In the genomic region with DNA sequence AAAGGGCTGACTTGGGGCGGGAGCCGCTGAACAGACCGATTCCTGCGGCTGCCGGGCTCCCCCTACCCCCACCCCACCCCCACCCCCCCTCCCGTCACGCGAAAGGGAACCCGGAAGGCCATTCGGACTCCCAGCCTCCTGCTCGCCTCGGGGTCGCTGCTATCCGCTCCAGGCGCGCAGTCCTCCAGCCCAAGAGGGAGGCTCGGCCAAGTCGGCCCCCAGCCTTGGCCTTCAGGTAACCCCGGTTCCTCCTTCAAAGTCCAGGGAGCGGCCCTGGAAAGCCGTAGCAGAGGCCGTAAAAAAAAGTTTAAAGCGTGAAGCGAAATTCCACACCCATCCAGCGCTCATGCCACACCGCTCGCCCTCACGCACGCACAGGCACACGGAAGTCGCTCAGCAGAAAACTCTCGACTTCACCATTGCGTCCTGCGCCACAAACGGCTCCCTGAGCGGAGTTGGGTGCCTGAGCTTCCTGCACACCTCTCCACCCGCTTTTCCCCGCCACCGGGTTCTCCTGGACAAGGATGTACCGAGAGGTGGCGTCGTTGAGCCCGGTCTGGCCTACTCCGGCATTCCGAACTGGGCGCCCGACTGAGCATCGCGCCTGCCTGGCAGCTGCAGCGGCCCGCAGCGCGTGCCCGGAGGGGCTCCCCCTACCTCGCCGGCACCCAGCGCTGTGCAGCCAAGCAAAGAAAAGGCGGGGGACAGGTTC, we compare ENCODE assay signal across 9 cellular contexts. TPM values are rescaled to one million over a fixed set of nuclear protein-coding genes. Genes with fewer than 3 reads are reported as not detected.
DNase-seq lines count a peak whose midpoint lies in the region; ATAC-seq and TF ChIP-seq lines count a peak whose summit lies in the region.
"Had no signal": no experiment of that assay in that cellular context is flagged by ENCODE, and none has a peak within 500 bp of the region (broad histone marks: within the 10 kb centered on the region; RNA-seq: fewer than 3 reads in every experiment).

No MANE protein-coding gene starts in this region.

- H3K27me3 ChIP-seq in fibroblast of lung (ENCODE audit: control insufficient read depth, insufficient read depth, low read length) = peaks cover 28% of the 10 kb centered on the region

- H3K4me2 ChIP-seq in fibroblast of lung (ENCODE audit: extremely low read depth, insufficient read depth, low read length) = no peak overlapping the region

- H2AFZ ChIP-seq in fibroblast of lung (ENCODE audit: low read length) = no peak overlapping the region

- H4K20me1 ChIP-seq in fibroblast of lung (ENCODE audit: control insufficient read depth, extremely low read depth, insufficient read depth, low read length) = no peaks in the 10 kb centered on the region

- no peaks in the 10 kb centered on the region for H3K79me2 ChIP-seq in fibroblast of lung (ENCODE audit: control insufficient read depth, insufficient read depth, low read length)

- H3K4me1 ChIP-seq in fibroblast of lung (ENCODE audit: control insufficient read depth, extremely low read depth, insufficient read depth, low read length) = no peaks in the 10 kb centered on the region

- no peak for ATAC-seq in GM21717 (IDR thresholded peaks at IDR 0.05; ENCODE audit: unreplicated experiment)

- peak; percentile 20 for DNase-seq in EH (ENCODE audit: low read depth)
- DNase-seq in NCI-H1105 (lab: John Stamatoyannopoulos, UW) = peak; percentile 75
- DNase-seq in fibroblast of lung (ENCODE audit: low read depth in 2 of 2) = peak in 1 of 2 donors; percentile 19
- DNase-seq in occipital lobe (lab: John Stamatoyannopoulos, UW) = peak; percentile 77
- no peak for DNase-seq in NCI-H1694 (lab: John Stamatoyannopoulos, UW)
- DNase-seq in HT-29 (ENCODE audit: low spot score) = no peak
- DNase-seq in NCI-H2171 (lab: John Stamatoyannopoulos, UW) = no peak

- H3K36me3 ChIP-seq in fibroblast of lung (ENCODE audit: control insufficient read depth, insufficient read depth, low read length) = no peaks in the 10 kb centered on the region

- no peak overlapping the region for H3K9ac ChIP-seq in fibroblast of lung (ENCODE audit: insufficient read depth, low read length)

- H3K9me3 ChIP-seq in fibroblast of lung (ENCODE audit: control insufficient read depth, insufficient read depth, low read depth, low read length) = no peaks in the 10 kb centered on the region

- H3K27ac ChIP-seq in fibroblast of lung (ENCODE audit: insufficient read depth, low read length) = no peak overlapping the region
- H3K27ac ChIP-seq: HL-60 had no signal

- TF ChIP-seq CTCF in fibroblast of lung (conservative IDR thresholded peaks at IDR 0.05 in 1 of 2, IDR thresholded peaks at IDR 0.05 in 1 of 2; ENCODE audit: low read depth in 1 of 2, low read length in 2 of 2) = peak; percentile 8 to 12

- H3K4me3 ChIP-seq in fibroblast of lung (replicated peaks in 1 of 4; ENCODE audit: control extremely low read depth in 1 of 4, insufficient read depth in 1 of 4, low read depth in 3 of 4, low read length in 4 of 4) = no peak overlapping the region

RNA-seq across cellular contexts. Expression of gene SORCS3, which starts 1.4 kb away (rescaled TPM):
- total RNA-seq in fibroblast of lung (not detected in 2 replicates), occipital lobe (23.7 TPM)
- 0.06 TPM in 1 of 2 replicates, not detected in the other for polyA plus RNA-seq in fibroblast of lung
- polyA plus RNA-seq in fibroblast of lung (2012) = 0.06 TPM in 1 of 2 replicates, not detected in the other
- polyA minus RNA-seq in fibroblast of lung (ENCODE audit: low replicate concordance) = not detected in 2 replicates
- total RNA-seq in HT-29 (2014; rRNA removed; shearing (Covaris generic)) = not detected in 2 replicates

Comparison
In these comparisons a context has a peak if more than half of its experiments do, and no peak if none do; other contexts are left out.
1. DNase-seq: peak in EH (single experiment), NCI-H1105 (single experiment) and occipital lobe (single experiment); none in NCI-H1694 (single experiment), HT-29 (single experiment) and NCI-H2171 (single experiment).
2. RNA of gene SORCS3, which starts 1.4 kb away (total RNA-seq): 23.7 TPM in occipital lobe (single experiment); not detected in fibroblast of lung and not detected in HT-29; every median in the first group is over 10 times any median in the second.